ENCODE assay signal across 27 cellular contexts in the genomic region with DNA sequence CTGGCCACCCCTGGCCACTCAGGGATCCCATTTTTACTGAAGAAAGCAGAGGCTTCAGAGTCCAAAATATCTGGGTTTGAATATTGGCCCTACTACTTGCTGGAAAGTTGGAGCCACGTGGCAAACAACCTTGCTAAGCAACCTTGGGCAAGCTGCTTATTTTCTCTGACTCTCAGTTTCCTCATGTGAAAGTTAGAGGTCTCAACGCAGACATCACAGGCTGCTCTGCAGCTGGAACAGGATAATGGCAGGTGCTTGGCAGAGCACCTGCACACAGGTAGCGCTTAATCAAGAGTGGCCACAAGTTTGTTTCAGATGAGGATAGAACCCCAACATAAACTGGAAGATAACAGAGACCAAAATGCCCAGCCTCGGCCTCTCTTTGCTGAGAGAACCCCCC.
"Had no signal": no experiment of that assay in that cellular context is flagged by ENCODE, and none has a peak within 500 bp of the region (broad histone marks: within the 10 kb centered on the region; RNA-seq: fewer than 3 reads in every experiment).

No MANE protein-coding gene starts in this region.

- H3K9me3 ChIP-seq: breast epithelium, right lobe of liver, uterus had no signal

- H3K4me1 ChIP-seq: breast epithelium, right lobe of liver, uterus had no signal

- H3K4me3 ChIP-seq: breast epithelium, right lobe of liver, uterus had no signal

- H3K27ac ChIP-seq: breast epithelium, right lobe of liver, uterus had no signal

- H3K27ac Mint-ChIP-seq: activated CD8-positive, alpha-beta memory T cell treated with anti-CD3 and anti-CD28 coated beads, Interleukin-2, amount 10 ng/mL, durations not matched to agents 7 days and 5 days; endodermal cell; stimulated activated effector memory CD8-positive, alpha-beta T cell treated with anti-CD3 and anti-CD28 coated beads, Interleukin-12 subunit alpha, Interleukin-12 subunit beta, amount 100 ng/mL, for 72 hours had no signal

- H3K9me3 Mint-ChIP-seq: central memory CD8-positive, alpha-beta T cell; dendritic cell treated with granulocyte-macrophage colony-stimulating factor and Interleukin-4, amounts not matched to agents 40 ng/mL and 50 ng/mL, for 4 days; stimulated activated effector memory CD8-positive, alpha-beta T cell treated with anti-CD3 and anti-CD28 coated beads, Interleukin-12 subunit alpha, Interleukin-12 subunit beta, amount 100 ng/mL, for 72 hours; type B pancreatic cell had no signal

- H3K36me3 ChIP-seq: breast epithelium, right lobe of liver, uterus had no signal

- DNase-seq: activated CD8-positive, alpha-beta memory T cell treated with anti-CD3 and anti-CD28 coated beads, Interleukin-2, amount 10 ng/mL, durations not matched to agents 7 days and 5 days; activated CD8-positive, alpha-beta T cell treated with anti-CD3 and anti-CD28 coated beads, Interleukin-2, amount 10 ng/mL, durations not matched to agents 7 days and 5 days; activated naive CD4-positive, alpha-beta T cell; activated T-cell treated with anti-CD3 and anti-CD28 coated beads, Interleukin-2, amount 50 U/mL, for 48 hours; endodermal cell; foreskin fibroblast; hippocampal formation; kidney; left colon; midbrain; naive thymus-derived CD4-positive, alpha-beta T cell; posterior cingulate gyrus; right lobe of liver; stimulated activated CD4-positive, alpha-beta T cell treated with anti-CD3 and anti-CD28 coated beads, Interleukin-12 subunit alpha, Interleukin-12 subunit beta, amount 100 ng/mL, for 4 hours; stimulated activated CD4-positive, alpha-beta T cell treated with anti-CD3 and anti-CD28 coated beads, Interleukin-4, amount 100 ng/mL, for 1 hour; stimulated activated naive CD8-positive, alpha-beta T cell treated with anti-CD3 and anti-CD28 coated beads, Interleukin-15, amount 100 ng/mL, for 72 hours; substantia nigra; T-helper 17 cell; T1000; uterus had no signal

- H3K4me3 Mint-ChIP-seq: activated CD8-positive, alpha-beta memory T cell treated with anti-CD3 and anti-CD28 coated beads, Interleukin-2, amount 10 ng/mL, durations not matched to agents 7 days and 5 days; activated CD8-positive, alpha-beta T cell treated with anti-CD3 and anti-CD28 coated beads, Interleukin-2, amount 10 ng/mL, durations not matched to agents 7 days and 5 days; central memory CD8-positive, alpha-beta T cell; dendritic cell treated with granulocyte-macrophage colony-stimulating factor and Interleukin-4, amounts not matched to agents 40 ng/mL and 50 ng/mL, for 4 days; endodermal cell; naive thymus-derived CD4-positive, alpha-beta T cell; stimulated activated effector memory CD8-positive, alpha-beta T cell treated with anti-CD3 and anti-CD28 coated beads, Interleukin-12 subunit alpha, Interleukin-12 subunit beta, amount 100 ng/mL, for 72 hours; stimulated activated naive CD8-positive, alpha-beta T cell treated with anti-CD3 and anti-CD28 coated beads, Interleukin-15, amount 100 ng/mL, for 72 hours; T-helper 17 cell; type B pancreatic cell had no signal

- H3K4me1 Mint-ChIP-seq: central memory CD8-positive, alpha-beta T cell had no signal

- H3K36me3 Mint-ChIP-seq: stimulated activated effector memory CD8-positive, alpha-beta T cell treated with anti-CD3 and anti-CD28 coated beads, Interleukin-12 subunit alpha, Interleukin-12 subunit beta, amount 100 ng/mL, for 72 hours had no signal

- ATAC-seq: activated CD8-positive, alpha-beta memory T cell treated with anti-CD3 and anti-CD28 coated beads, Interleukin-2, amount 10 ng/mL, durations not matched to agents 7 days and 5 days; activated CD8-positive, alpha-beta T cell treated with anti-CD3 and anti-CD28 coated beads, Interleukin-2, amount 10 ng/mL, durations not matched to agents 7 days and 5 days; activated naive CD4-positive, alpha-beta T cell treated with anti-CD3 and anti-CD28 coated beads, Interleukin-2, amount 50 U/mL, for 72 hours; esophagus mucosa; left colon; naive thymus-derived CD4-positive, alpha-beta T cell; right lobe of liver; stimulated activated effector memory CD8-positive, alpha-beta T cell treated with anti-CD3 and anti-CD28 coated beads, Interleukin-12 subunit alpha, Interleukin-12 subunit beta, amount 100 ng/mL, for 72 hours; stimulated activated naive CD8-positive, alpha-beta T cell treated with anti-CD3 and anti-CD28 coated beads, Interleukin-15, amount 100 ng/mL, for 72 hours; T-helper 17 cell had no signal

- H3K27me3 ChIP-seq: right lobe of liver, uterus had no signal
